Comparison of ENCODE assay signal across 8 cellular contexts in genomic region chr5:122078116-122078865, GRCh38. TPM values are rescaled to one million over a fixed set of nuclear protein-coding genes. Genes with fewer than 3 reads are reported as not detected.
DNase-seq lines count a peak whose midpoint lies in the region; ATAC-seq and TF ChIP-seq lines count a peak whose summit lies in the region.

Gene LOX, minus strand, starts transcription at chr5:122078259. Its CDS starts 274 bp downstream, at chr5:122077985.

- H3K9ac ChIP-seq in duodenal mucosa (ENCODE audit: low read depth in 1 of 2, low read length in 2 of 2) = peak within 1 kb of the TSS; percentile 12 to 48

- CTCF ChIA-PET in AG04450 (lab: Charles Lee) (interaction anchor here (0.7 to 4.5 kb wide), 9 partner anchors 14 to 113 kb away, joined by 3 to 105 read pairs (median 7); no protein-coding TSS in a partner anchor), Panc1 (lab: Charles Lee) (no interaction called here)

- no TSS peak for BruUV-seq in Panc1 (replicated peaks; lab: Mats Ljungman, UMichigan)

- in situ Hi-C loops in Panc1 (cut with HindIII; ENCODE audit: low pct_unique_long_range_greater_than_20kb, low sequenced_read_pairs) = no loop called here

- TF ChIP-seq EP300 in suprapubic skin (IDR thresholded peaks at IDR 0.05) = no peak

- intact Hi-C loops in Panc1 (cut with micrococcal nuclease; ENCODE audit: unreplicated experiment) (loop anchor here (5.0 kb wide), 1 partner anchor 111 kb away; no protein-coding TSS in a partner anchor), right lobe of liver (cut with DNase I) (no loop called here)

- no peaks in the 10 kb centered on the region; the same call in 1 of the 2 replicates for H3K9me3 ChIP-seq in AG04450 (ENCODE audit: control insufficient read depth, insufficient read depth, low read length)
- no peaks in the 10 kb centered on the region for H3K9me3 ChIP-seq in Panc1 (ENCODE audit: control insufficient read depth, insufficient read depth, low read depth, low read length)
- no peaks in the 10 kb centered on the region for H3K9me3 ChIP-seq in duodenal mucosa (ENCODE audit: control insufficient read depth in 1 of 2, low read length in 2 of 2)
- no peaks in the 10 kb centered on the region for H3K9me3 ChIP-seq in right lobe of liver
- H3K9me3 ChIP-seq in suprapubic skin = no peaks in the 10 kb centered on the region

- 3% methylated on average over 20 of the region's 33 CpGs for WGBS in right lobe of liver (ENCODE audit: insufficient coverage, low coverage, low lambda C conversion rate, missing lambda C conversion rate)
- WGBS in suprapubic skin = under 1% methylated on average over 33 of the region's 33 CpGs

- POLR2A ChIA-PET in AG04450 (lab: Yijun Ruan, JAX) (interaction anchor here (0.6 to 3.2 kb wide), 11 partner anchors 9 to 117 kb away, joined by 3 to 52 read pairs (median 5); partner anchors contain the start of gene SRFBP1), Panc1 (lab: Charles Lee) (no interaction called here)

- TF ChIP-seq POLR2A in right lobe of liver (IDR thresholded peaks at IDR 0.05) (peak; percentile 16), suprapubic skin (IDR thresholded peaks at IDR 0.05) (no peak)

- DNase-seq in AG04450 (ENCODE audit: low read depth, low spot score) (peak; percentile 91), Panc1 (ENCODE audit: low read depth, low spot score) (no peak), right lobe of liver (peak; percentile 54 to 68 (median 62)), suprapubic skin (ENCODE audit: low spot score in 2 of 2) (peak; percentile 90 to 91), KG1 (lab: John Stamatoyannopoulos, UW) (no peak)
- no peak for DNase-seq in stimulated activated naive CD4-positive, alpha-beta T cell treated with Interleukin-2 at 50 U/mL for 16 hours (lab: John Stamatoyannopoulos, UW)

- ATAC-seq in GM19351 (IDR thresholded peaks at IDR 0.05; ENCODE audit: unreplicated experiment) (peak; percentile 4), Panc1 (peak; percentile 61), right lobe of liver (peak; percentile 74 to 78 (median 76))

- H3K27me3 ChIP-seq in AG04450 (ENCODE audit: control insufficient read depth, insufficient read depth, low read length) (no peaks in the 10 kb centered on the region), Panc1 (ENCODE audit: control insufficient read depth, insufficient read depth, low read length) (peaks cover 8% of the 10 kb centered on the region), duodenal mucosa (ENCODE audit: control insufficient read depth in 1 of 2, insufficient read depth in 2 of 2, low read length in 2 of 2) (peaks cover 13 to 36% of the 10 kb centered on the region in 2 donors), right lobe of liver (peaks cover 0 to 6% of the 10 kb centered on the region in 2 donors), suprapubic skin (peaks cover 4% of the 10 kb centered on the region)

- no peaks in the 10 kb centered on the region for H3K36me3 ChIP-seq in Panc1 (ENCODE audit: control insufficient read depth, insufficient read depth, low read length)
- no peaks in the 10 kb centered on the region for H3K36me3 ChIP-seq in duodenal mucosa (ENCODE audit: control insufficient read depth in 1 of 2, insufficient read depth in 2 of 2, low read length in 2 of 2)
- no peaks in the 10 kb centered on the region for H3K36me3 ChIP-seq in right lobe of liver
- no peaks in the 10 kb centered on the region for H3K36me3 ChIP-seq in suprapubic skin

- peak within 1 kb of the TSS; percentile 92 for H3K4me3 ChIP-seq in AG04450 (ENCODE audit: low read depth, low read length)
- peak within 1 kb of the TSS; percentile 50 to 57 for H3K4me3 ChIP-seq in Panc1 (ENCODE audit: low read depth in 2 of 2, low read length in 2 of 2)
- H3K4me3 ChIP-seq in duodenal mucosa (ENCODE audit: low read depth in 1 of 2, low read length in 2 of 2) = peak within 1 kb of the TSS; percentile 75 to 77
- peak within 1 kb of the TSS; percentile 36 to 51 (median 39) for H3K4me3 ChIP-seq in right lobe of liver
- peak within 1 kb of the TSS; percentile 72 for H3K4me3 ChIP-seq in suprapubic skin

- peaks cover 3% of the 10 kb centered on the region; the same call in 1 of the 2 replicates for H3K4me1 ChIP-seq in Panc1 (ENCODE audit: control insufficient read depth, insufficient read depth, low read length)
- H3K4me1 ChIP-seq in duodenal mucosa (ENCODE audit: control insufficient read depth in 1 of 2, insufficient read depth in 2 of 2, low read length in 2 of 2) = peaks cover 6 to 20% of the 10 kb centered on the region in 2 donors
- peaks cover 0 to 14% (median 0%) of the 10 kb centered on the region in 4 donors for H3K4me1 ChIP-seq in right lobe of liver
- H3K4me1 ChIP-seq in suprapubic skin = peaks cover 31% of the 10 kb centered on the region

- H3K27ac ChIP-seq in AG04450 (ENCODE audit: low read depth, low read length) (peak within 1 kb of the TSS; percentile 97), Panc1 (ENCODE audit: low read length) (no peak within 1 kb of the TSS), duodenal mucosa (ENCODE audit: low read depth, low read length) (peak within 1 kb of the TSS; percentile 73), right lobe of liver (peak within 1 kb of the TSS in 1 of 3 donors; percentile 34), suprapubic skin (peak within 1 kb of the TSS; percentile 89)

- TF ChIP-seq CTCF in AG04450 (IDR thresholded peaks at IDR 0.05; ENCODE audit: low read depth, low read length) = no peak
- TF ChIP-seq CTCF in Panc1 (IDR thresholded peaks at IDR 0.05) = no peak
- no peak for TF ChIP-seq CTCF in right lobe of liver (IDR thresholded peaks at IDR 0.05)
- TF ChIP-seq CTCF in suprapubic skin (IDR thresholded peaks at IDR 0.05) = no peak

RNA-seq across cellular contexts. Expression of gene LOX, which starts in this region (rescaled TPM):
- polyA plus RNA-seq in AG04450 (2011; rRNA removed) = 228 and 239 TPM in 2 replicates
- 334 and 357 TPM in 2 replicates for polyA minus RNA-seq in AG04450 (2011; rRNA and poly(A)+ RNA removed)
- total RNA-seq in Panc1 (2021; ENCODE audit: unreplicated experiment) (0.62 TPM), right lobe of liver (10 to 100 TPM in 1 of 6 experiments, 1 to 10 TPM in 4, under 1 TPM in 1; 0.97 to 11.8 (median 2.2) TPM), suprapubic skin (10 to 100 TPM in 2 of 4 donors, 1 to 10 TPM in 2; 4.9 to 20.2 (median 9.8) TPM)
- 0.51 TPM for polyA plus RNA-seq in Panc1 (2012; ENCODE audit: insufficient read length)

Comparison
In these comparisons a context has a peak if more than half of its experiments do, and no peak if none do; other contexts are left out.
1. Peak in ATAC-seq and H3K4me3 ChIP-seq in Panc1; RNA of the gene not detected or under 1 TPM.
2. DNase-seq: peak in AG04450 (single experiment), right lobe of liver (3 of 3) and suprapubic skin (2 of 2); none in Panc1 (single experiment), stimulated activated naive CD4-positive, alpha-beta T cell treated with Interleukin-2 at 50 U/mL for 16 hours (single experiment) and KG1 (single experiment).
3. H3K4me3 ChIP-seq: peak in every context shown above with its lines; median percentile 92 in AG04450; 76 in duodenal mucosa; 72 in suprapubic skin; 54 in Panc1; 39 in right lobe of liver.
4. ATAC-seq: peak in every context shown above with its lines; median percentile 76 in right lobe of liver; 61 in Panc1; 4 in GM19351.